Comparison of ENCODE assay signal across 19 cellular contexts in genomic region chr15:61992518-61992917, GRCh38.
DNase-seq lines count a peak whose midpoint lies in the region; ATAC-seq and TF ChIP-seq lines count a peak whose summit lies in the region.
"Had no signal": no experiment of that assay in that cellular context is flagged by ENCODE, and none has a peak within 500 bp of the region (broad histone marks: within the 10 kb centered on the region; RNA-seq: fewer than 3 reads in every experiment).

No MANE protein-coding gene starts in this region.

- TF ChIP-seq CTCF in activated B cell treated with CpG ODN at 0.5 μM for 24 hours (IDR thresholded peaks at IDR 0.05): no peak
- no peak for TF ChIP-seq CTCF in osteocyte (IDR thresholded peaks at IDR 0.05)
- TF ChIP-seq CTCF in chondrocyte (IDR thresholded peaks at IDR 0.05): no peak

- H3K4me1 Mint-ChIP-seq in activated naive CD8-positive, alpha-beta T cell (ENCODE audit: low read depth): no peaks in the 10 kb centered on the region
- H3K4me1 Mint-ChIP-seq in activated naive CD8-positive, alpha-beta T cell treated with anti-CD3 and anti-CD28 coated beads for 36 hours: peaks cover 4% of the 10 kb centered on the region
- no peaks in the 10 kb centered on the region for H3K4me1 Mint-ChIP-seq in activated B cell treated with CpG ODN at 0.5 μM for 24 hours
- peaks cover 9% of the 10 kb centered on the region for H3K4me1 Mint-ChIP-seq in central memory CD8-positive, alpha-beta T cell
- no peaks in the 10 kb centered on the region for H3K4me1 Mint-ChIP-seq in osteocyte (ENCODE audit: unreplicated experiment)
- peaks cover 9% of the 10 kb centered on the region for H3K4me1 Mint-ChIP-seq in chondrocyte (ENCODE audit: low read depth)

- intact Hi-C loops in activated B cell treated with CpG ODN at 0.5 μM for 24 hours (cut with micrococcal nuclease): loop anchor here (5.0 kb wide), 1 partner anchor 80 kb away; no protein-coding TSS in a partner anchor

- CTCF ChIA-PET in activated B cell treated with CpG ODN at 0.5 μM for 24 hours (lab: Charles Lee): interaction anchor here (0.7 kb wide), 1 partner anchor 68 kb away, joined by 3 read pairs; the partner anchor contains the start of gene VPS13C

- peaks cover 38% of the 10 kb centered on the region for H3K36me3 Mint-ChIP-seq in activated naive CD8-positive, alpha-beta T cell
- H3K36me3 Mint-ChIP-seq in activated naive CD8-positive, alpha-beta T cell treated with anti-CD3 and anti-CD28 coated beads for 36 hours: peaks cover 41% of the 10 kb centered on the region
- H3K36me3 Mint-ChIP-seq in activated B cell treated with CpG ODN at 0.5 μM for 24 hours (ENCODE audit: low read depth) (peaks cover 75% of the 10 kb centered on the region), osteocyte (ENCODE audit: unreplicated experiment) (peaks cover 56% of the 10 kb centered on the region), chondrocyte (ENCODE audit: low read depth) (peaks cover 34% of the 10 kb centered on the region)
- H3K36me3 Mint-ChIP-seq in central memory CD8-positive, alpha-beta T cell (ENCODE audit: insufficient read depth): peaks cover 11% of the 10 kb centered on the region

- no peaks in the 10 kb centered on the region for H3K27me3 Mint-ChIP-seq in activated naive CD8-positive, alpha-beta T cell
- H3K27me3 Mint-ChIP-seq in activated naive CD8-positive, alpha-beta T cell treated with anti-CD3 and anti-CD28 coated beads for 36 hours: no peaks in the 10 kb centered on the region
- H3K27me3 Mint-ChIP-seq in activated B cell treated with CpG ODN at 0.5 μM for 24 hours (no peaks in the 10 kb centered on the region), osteocyte (ENCODE audit: unreplicated experiment) (no peaks in the 10 kb centered on the region), chondrocyte (ENCODE audit: low read depth) (no peaks in the 10 kb centered on the region)
- no peaks in the 10 kb centered on the region for H3K27me3 Mint-ChIP-seq in central memory CD8-positive, alpha-beta T cell
- H3K27me3 Mint-ChIP-seq: CD4-positive, CD25-positive, alpha-beta regulatory T cell; IgD-negative memory B cell had no signal

- no peak for DNase-seq in activated naive CD8-positive, alpha-beta T cell treated with anti-CD3 and anti-CD28 coated beads for 36 hours
- DNase-seq in activated B cell treated with CpG ODN at 0.5 μM for 24 hours (no peak), osteocyte (ENCODE audit: extremely low spot score, unreplicated experiment) (no peak), glomerular visceral epithelial cell (ENCODE audit: extremely low spot score) (no peak), chondrocyte (ENCODE audit: low spot score) (no peak)
- DNase-seq in central memory CD8-positive, alpha-beta T cell (ENCODE audit: low spot score in 2 of 2): no peak
- DNase-seq: ACHN; BE2C; C1 segment of cervical spinal cord; Caco-2; CD4-positive, CD25-positive, alpha-beta regulatory T cell; GOT3; H7; HFFc6 had no signal

- POLR2A ChIA-PET in activated B cell treated with CpG ODN at 0.5 μM for 24 hours (lab: Charles Lee): no interaction called here

- ATAC-seq in activated B cell treated with CpG ODN at 0.5 μM for 24 hours (ENCODE audit: low read depth) (no peak), GM21786 (IDR thresholded peaks at IDR 0.05; ENCODE audit: unreplicated experiment) (no peak)
- ATAC-seq in central memory CD8-positive, alpha-beta T cell (replicated peaks; ENCODE audit: extremely low read depth, poor library complexity, severe bottlenecking): no peak
- ATAC-seq: HCT116, HepG2 had no signal

- peaks cover 16% of the 10 kb centered on the region for H3K9me3 Mint-ChIP-seq in activated naive CD8-positive, alpha-beta T cell (ENCODE audit: low read depth)
- peaks cover 12% of the 10 kb centered on the region for H3K9me3 Mint-ChIP-seq in activated naive CD8-positive, alpha-beta T cell treated with anti-CD3 and anti-CD28 coated beads for 36 hours
- H3K9me3 Mint-ChIP-seq in activated B cell treated with CpG ODN at 0.5 μM for 24 hours (peaks cover 9% of the 10 kb centered on the region), osteocyte (ENCODE audit: unreplicated experiment) (peaks cover 21% of the 10 kb centered on the region), chondrocyte (ENCODE audit: low read depth) (peaks cover 9% of the 10 kb centered on the region)
- no peaks in the 10 kb centered on the region for H3K9me3 Mint-ChIP-seq in central memory CD8-positive, alpha-beta T cell
- H3K9me3 Mint-ChIP-seq: HFFc6 had no signal

- no peak overlapping the region for H3K4me3 Mint-ChIP-seq in activated naive CD8-positive, alpha-beta T cell
- no peak overlapping the region for H3K4me3 Mint-ChIP-seq in activated naive CD8-positive, alpha-beta T cell treated with anti-CD3 and anti-CD28 coated beads for 36 hours
- H3K4me3 Mint-ChIP-seq in activated B cell treated with CpG ODN at 0.5 μM for 24 hours: no peak overlapping the region
- H3K4me3 Mint-ChIP-seq in central memory CD8-positive, alpha-beta T cell: no peak overlapping the region
- H3K4me3 Mint-ChIP-seq in osteocyte (ENCODE audit: unreplicated experiment): no peak overlapping the region
- no peak overlapping the region for H3K4me3 Mint-ChIP-seq in chondrocyte (ENCODE audit: unreplicated experiment)
- H3K4me3 Mint-ChIP-seq: CD4-positive, CD25-positive, alpha-beta regulatory T cell; HFFc6; IgD-negative memory B cell had no signal

- peak overlapping the region; percentile 62 for H3K27ac Mint-ChIP-seq in activated naive CD8-positive, alpha-beta T cell
- H3K27ac Mint-ChIP-seq in activated naive CD8-positive, alpha-beta T cell treated with anti-CD3 and anti-CD28 coated beads for 36 hours: no peak overlapping the region
- H3K27ac Mint-ChIP-seq in activated B cell treated with CpG ODN at 0.5 μM for 24 hours: peak overlapping the region; percentile 31
- H3K27ac Mint-ChIP-seq in central memory CD8-positive, alpha-beta T cell (ENCODE audit: low read depth): peak overlapping the region; percentile 13
- peak overlapping the region; percentile 1 for H3K27ac Mint-ChIP-seq in osteocyte (ENCODE audit: unreplicated experiment)
- H3K27ac Mint-ChIP-seq in chondrocyte (ENCODE audit: unreplicated experiment): no peak overlapping the region
- H3K27ac Mint-ChIP-seq: HFFc6 had no signal

Comparison
In these comparisons a context has a peak if more than half of its experiments do, and no peak if none do; other contexts are left out.
1. H3K27ac Mint-ChIP-seq: peak in activated naive CD8-positive, alpha-beta T cell (single experiment), activated B cell treated with CpG ODN at 0.5 μM for 24 hours (single experiment), central memory CD8-positive, alpha-beta T cell (single experiment) and osteocyte (single experiment); none in activated naive CD8-positive, alpha-beta T cell treated with anti-CD3 and anti-CD28 coated beads for 36 hours (single experiment) and chondrocyte (single experiment).